28 cellular contexts compared by ENCODE assay signal in genomic region chrX:105745863-105746262, GRCh38.
"Had no signal": no experiment of that assay in that cellular context is flagged by ENCODE, and none has a peak within 500 bp of the region (broad histone marks: within the 10 kb centered on the region; RNA-seq: fewer than 3 reads in every experiment).

No MANE protein-coding gene starts in this region.

- H3K4me1 ChIP-seq: esophagus muscularis mucosa, heart right ventricle, neural progenitor cell, parathyroid adenoma, psoas muscle, stomach, suprapubic skin, tibial artery had no signal

- H3K4me1 Mint-ChIP-seq: activated CD4-positive, alpha-beta T cell treated with anti-CD3 and anti-CD28 coated beads, Interleukin-2, amount 10 ng/mL, durations not matched to agents 24 days and 14 days; memory B cell; naive thymus-derived CD8-positive, alpha-beta T cell; neural progenitor cell; stimulated activated naive B cell treated with anti-CD40 and anti-IgM and Interleukin-4, amounts not matched to agents 10 μg/mL and 1 μg/mL and 100 μg/mL, for 72 hours had no signal

- DNase-seq: activated CD4-positive, alpha-beta memory T cell treated with anti-CD3 and anti-CD28 coated beads for 36 hours; activated CD4-positive, alpha-beta T cell treated with anti-CD3 and anti-CD28 coated beads, Interleukin-2, amount 10 ng/mL, durations not matched to agents 24 days and 14 days; activated CD4-positive, CD25-positive, alpha-beta regulatory T cell treated with anti-CD3 and anti-CD28 coated beads, Interleukin-2, amount 50 U/mL, for 72 hours; activated CD8-positive, alpha-beta memory T cell treated with anti-CD3 and anti-CD28 coated beads, Interleukin-2, amount 50 U/mL, for 48 hours; activated gamma-delta T cell; activated naive CD4-positive, alpha-beta T cell treated with anti-CD3 and anti-CD28 coated beads, Interleukin-2, amount 50 U/mL, for 16 hours; activated T-cell treated with anti-CD3 and anti-CD28 coated beads, Interleukin-2, amount 50 U/mL, for 24 hours; amniotic stem cell; brain microvascular endothelial cell; central memory CD4-positive, alpha-beta T cell; foreskin melanocyte; heart right ventricle; left colon; naive thymus-derived CD8-positive, alpha-beta T cell; occipital lobe; psoas muscle; right cardiac atrium; stimulated activated CD4-positive, alpha-beta T cell treated with anti-CD3 and anti-CD28 coated beads, Interleukin-15, amount 100 ng/mL, for 24 hours; stimulated activated CD4-positive, alpha-beta T cell treated with anti-CD3 and anti-CD28 coated beads, Interleukin-2, amount 100 ng/mL, for 24 hours; stimulated activated naive B cell treated with anti-CD40 and anti-IgM and Interleukin-4, amounts not matched to agents 10 μg/mL and 1 μg/mL and 100 μg/mL, for 72 hours; stomach; T-helper 2 cell; tibial artery had no signal

- H3K27me3 Mint-ChIP-seq: activated CD4-positive, alpha-beta memory T cell treated with anti-CD3 and anti-CD28 coated beads for 36 hours; activated CD4-positive, alpha-beta T cell treated with anti-CD3 and anti-CD28 coated beads, Interleukin-2, amount 10 ng/mL, durations not matched to agents 24 days and 14 days; memory B cell; naive thymus-derived CD8-positive, alpha-beta T cell; stimulated activated naive B cell treated with anti-CD40 and anti-IgM and Interleukin-4, amounts not matched to agents 10 μg/mL and 1 μg/mL and 100 μg/mL, for 72 hours had no signal

- H3K9me3 ChIP-seq: esophagus muscularis mucosa, heart right ventricle, psoas muscle, stomach, suprapubic skin, tibial artery had no signal

- H3K36me3 Mint-ChIP-seq: activated CD4-positive, alpha-beta memory T cell treated with anti-CD3 and anti-CD28 coated beads for 36 hours; memory B cell; naive thymus-derived CD8-positive, alpha-beta T cell; neural progenitor cell; stimulated activated naive B cell treated with anti-CD40 and anti-IgM and Interleukin-4, amounts not matched to agents 10 μg/mL and 1 μg/mL and 100 μg/mL, for 72 hours had no signal

- H3K9me3 Mint-ChIP-seq: activated CD4-positive, alpha-beta T cell treated with anti-CD3 and anti-CD28 coated beads, Interleukin-2, amount 10 ng/mL, durations not matched to agents 24 days and 14 days; activated T-cell treated with anti-CD3 and anti-CD28 coated beads, Interleukin-2, amount 50 U/mL, for 24 hours; neural progenitor cell had no signal

- H3K4me3 Mint-ChIP-seq: activated CD4-positive, alpha-beta memory T cell treated with anti-CD3 and anti-CD28 coated beads for 36 hours; activated CD4-positive, alpha-beta T cell treated with anti-CD3 and anti-CD28 coated beads, Interleukin-2, amount 10 ng/mL, durations not matched to agents 24 days and 14 days; activated T-cell treated with anti-CD3 and anti-CD28 coated beads, Interleukin-2, amount 50 U/mL, for 24 hours; memory B cell; naive thymus-derived CD8-positive, alpha-beta T cell; neural progenitor cell; stimulated activated naive B cell treated with anti-CD40 and anti-IgM and Interleukin-4, amounts not matched to agents 10 μg/mL and 1 μg/mL and 100 μg/mL, for 72 hours had no signal

- H3K4me2 ChIP-seq: neural progenitor cell had no signal

- H2AFZ ChIP-seq: neural progenitor cell, parathyroid adenoma had no signal

- H3K27ac ChIP-seq: brain microvascular endothelial cell, esophagus muscularis mucosa, heart right ventricle, neural progenitor cell, parathyroid adenoma, psoas muscle, stomach, suprapubic skin, tibial artery had no signal

- H3K79me2 ChIP-seq: parathyroid adenoma had no signal

- H3K36me3 ChIP-seq: brain microvascular endothelial cell, esophagus muscularis mucosa, heart right ventricle, neural progenitor cell, stomach, suprapubic skin, tibial artery had no signal

- H3K27ac Mint-ChIP-seq: activated CD4-positive, alpha-beta memory T cell treated with anti-CD3 and anti-CD28 coated beads for 36 hours; activated CD4-positive, alpha-beta T cell treated with anti-CD3 and anti-CD28 coated beads, Interleukin-2, amount 10 ng/mL, durations not matched to agents 24 days and 14 days; activated T-cell treated with anti-CD3 and anti-CD28 coated beads, Interleukin-2, amount 50 U/mL, for 24 hours; memory B cell; naive thymus-derived CD8-positive, alpha-beta T cell; neural progenitor cell; stimulated activated naive B cell treated with anti-CD40 and anti-IgM and Interleukin-4, amounts not matched to agents 10 μg/mL and 1 μg/mL and 100 μg/mL, for 72 hours had no signal

- H3K27me3 ChIP-seq: brain microvascular endothelial cell, esophagus muscularis mucosa, neural progenitor cell, stomach, suprapubic skin, tibial artery had no signal

- ATAC-seq: heart right ventricle; left colon; naive thymus-derived CD8-positive, alpha-beta T cell; psoas muscle; right cardiac atrium; stimulated activated naive B cell treated with anti-CD40 and anti-IgM and Interleukin-4, amounts not matched to agents 10 μg/mL and 1 μg/mL and 100 μg/mL, for 72 hours had no signal

- H3K9ac ChIP-seq: neural progenitor cell, parathyroid adenoma had no signal

- H3K4me3 ChIP-seq: esophagus muscularis mucosa, heart right ventricle, neural progenitor cell, psoas muscle, stomach, suprapubic skin, tibial artery had no signal
